ENCODE assay signal across 1 cellular context in the genomic region with DNA sequence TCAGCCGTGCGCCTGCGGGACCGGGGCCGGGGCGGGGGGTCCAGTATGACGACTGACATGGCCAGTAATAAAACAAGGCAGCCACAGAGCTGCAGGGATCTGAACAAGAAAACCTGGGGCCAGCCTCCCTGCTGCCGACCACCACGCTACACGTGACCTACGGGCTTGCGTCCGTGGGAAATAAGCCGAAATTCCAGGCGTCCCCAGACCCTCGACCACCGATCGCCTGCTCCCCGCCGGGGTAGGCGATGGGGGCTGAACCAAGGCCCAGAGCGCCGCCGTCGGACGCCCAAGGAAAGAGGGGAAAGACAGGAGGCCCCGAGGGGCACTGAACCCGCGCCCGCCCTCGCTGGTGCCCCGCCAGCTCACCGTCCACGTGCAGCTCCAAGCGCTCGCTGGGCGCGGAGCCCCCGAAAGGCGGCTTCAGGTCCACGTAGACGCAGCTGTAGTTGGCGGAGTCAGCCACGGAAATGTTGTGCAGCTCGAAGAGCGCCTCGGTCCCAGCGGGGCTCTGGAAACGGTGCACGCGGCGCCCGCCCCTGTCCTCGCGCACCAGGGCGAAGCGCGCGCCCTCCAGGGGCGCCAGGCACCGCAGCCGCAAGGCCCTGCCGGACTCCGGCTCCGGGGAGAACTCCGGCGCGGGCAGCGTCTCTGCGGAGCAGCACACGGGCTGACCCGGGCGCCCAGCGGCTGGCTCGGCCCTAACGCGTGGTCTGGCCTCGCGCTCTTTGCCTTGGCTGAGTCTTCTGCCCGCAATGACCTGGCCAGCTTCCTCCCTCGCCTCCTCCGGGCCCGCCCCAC.
A peak's percentile ranks its signal among the peaks of the same experiment; 100 is the strongest.
TF ChIP-seq lines count a peak whose summit lies in the region.

No MANE protein-coding gene starts in this region.

TF ChIP-seq in GM12878, 131 proteins besides CTCF, POLR2A, EP300 and RAD21:
- TF ChIP-seq IKZF1 (conservative IDR thresholded peaks at IDR 0.05) (peak; percentile 12; the same call in 1 of the 2 replicates), FOS (IDR thresholded peaks at IDR 0.05; ENCODE audit: borderline replicate concordance, extremely low read depth, insufficient read length) (no peak), ESRRA (IDR thresholded peaks at IDR 0.05; ENCODE audit: low read length) (no peak), BHLHE40 (IDR thresholded peaks at IDR 0.05; ENCODE audit: borderline replicate concordance in 1 of 2, low read depth in 2 of 2, low read length in 1 of 2) (peak in 1 of 2 experiments; percentile 29; a peak in 1 of 4 replicates), USF2 (IDR thresholded peaks at IDR 0.05; ENCODE audit: borderline replicate concordance, low read depth, low read length) (no peak)
